Comparison of ENCODE assay signal across 8 cellular contexts in genomic region chr7:74061840-74062539, GRCh38. TPM values are rescaled to one million over a fixed set of nuclear protein-coding genes. Genes with fewer than 3 reads are reported as not detected.
A peak's percentile ranks its signal among the peaks of the same experiment; 100 is the strongest.
DNase-seq lines count a peak whose midpoint lies in the region; ATAC-seq and TF ChIP-seq lines count a peak whose summit lies in the region.

No MANE protein-coding gene starts in this region.

- peak; percentile 76 to 85 (median 83) for DNase-seq in CD4-positive, alpha-beta memory T cell
- DNase-seq in HT-29 (ENCODE audit: low spot score), result peak; percentile 86
- peak; percentile 33 to 74 (median 48) for DNase-seq in T-helper 1 cell
- DNase-seq in ascending aorta (ENCODE audit: low spot score in 2 of 2), result peak; percentile 76 to 96
- DNase-seq in right atrium auricular region (ENCODE audit: low spot score), result peak; percentile 90
- DNase-seq in gastrocnemius medialis, result peak in 1 of 2 donors; percentile 54

- in situ Hi-C loops in gastrocnemius medialis (cut with MboI; ENCODE audit: low sequenced_read_pairs in 4 of 4), result loop anchor here in 2 of 4 donors (10.0 to 25.0 kb wide), 2 partner anchors 325 to 343 kb away; no protein-coding TSS in a partner anchor

- H3K4me3 ChIP-seq in CD4-positive, alpha-beta memory T cell (ENCODE audit: low read length in 2 of 2), result no peak overlapping the region
- H3K4me3 ChIP-seq in ascending aorta, result no peak overlapping the region
- peak overlapping the region in 1 of 2 donors; percentile 11 for H3K4me3 ChIP-seq in right atrium auricular region
- no peak overlapping the region for H3K4me3 ChIP-seq in gastrocnemius medialis

- H3K27ac Mint-ChIP-seq in CD4-positive, alpha-beta memory T cell, result peak overlapping the region; percentile 92 to 99 (median 97)

- peaks cover 5 to 7% (median 6%) of the 10 kb centered on the region in 4 donors for H3K4me1 Mint-ChIP-seq in CD4-positive, alpha-beta memory T cell

- no peaks in the 10 kb centered on the region for H3K9me3 ChIP-seq in CD4-positive, alpha-beta memory T cell (ENCODE audit: control insufficient read depth in 1 of 2, low read length in 2 of 2)
- H3K9me3 ChIP-seq in ascending aorta (no peaks in the 10 kb centered on the region), right atrium auricular region (no peaks in the 10 kb centered on the region), gastrocnemius medialis (no peaks in the 10 kb centered on the region)

- CTCF ChIA-PET in CD4-positive, alpha-beta memory T cell (lab: Charles Lee; ENCODE audit: partially characterized antibody), result no interaction called here

- ATAC-seq in gastrocnemius medialis, result peak; percentile 52 to 65
- no peak for ATAC-seq in GM21723 (IDR thresholded peaks at IDR 0.05; ENCODE audit: unreplicated experiment)
- no peak for ATAC-seq in HG03354 (IDR thresholded peaks at IDR 0.05; ENCODE audit: poor library complexity, severe bottlenecking, unreplicated experiment)

- POLR2A ChIA-PET in CD4-positive, alpha-beta memory T cell (lab: Charles Lee; ENCODE audit: partially characterized antibody), result no interaction called here

- peaks cover 4 to 11% of the 10 kb centered on the region in 2 donors for H3K27me3 Mint-ChIP-seq in CD4-positive, alpha-beta memory T cell

- peak overlapping the region; percentile 46 for H3K27ac ChIP-seq in CD4-positive, alpha-beta memory T cell (ENCODE audit: low read depth, low read length)
- H3K27ac ChIP-seq in ascending aorta (peak overlapping the region; percentile 81 to 90), right atrium auricular region (peak overlapping the region; percentile 77 to 79), gastrocnemius medialis (peak overlapping the region; percentile 38 to 52 (median 46))

- no peaks in the 10 kb centered on the region for H3K27me3 ChIP-seq in CD4-positive, alpha-beta memory T cell (ENCODE audit: insufficient read depth, low read length)
- H3K27me3 ChIP-seq in ascending aorta (no peaks in the 10 kb centered on the region), right atrium auricular region (no peaks in the 10 kb centered on the region), gastrocnemius medialis (no peaks in the 10 kb centered on the region)

- peak overlapping the region; percentile 46 to 78 (median 60) for H3K4me3 Mint-ChIP-seq in CD4-positive, alpha-beta memory T cell

- TF ChIP-seq POLR2A in gastrocnemius medialis (IDR thresholded peaks at IDR 0.05), result peak in 1 of 2 donors; percentile 11

- intact Hi-C loops in CD4-positive, alpha-beta memory T cell (cut with micrococcal nuclease), result no loop called here
- intact Hi-C loops in ascending aorta (cut with DNase I) (loop anchor here (5.0 kb wide), 1 partner anchor 35 kb away; the partner anchor contains the start of gene ELN), gastrocnemius medialis (cut with DNase I; ENCODE audit: low total_unique reads) (no loop called here)

- H3K4me1 ChIP-seq in CD4-positive, alpha-beta memory T cell (ENCODE audit: insufficient read depth, low read length), result peaks cover 10% of the 10 kb centered on the region
- H3K4me1 ChIP-seq in ascending aorta (peaks cover 5 to 27% of the 10 kb centered on the region in 2 donors), right atrium auricular region (peaks cover 0 to 23% of the 10 kb centered on the region in 2 donors), gastrocnemius medialis (peaks cover 3 to 18% of the 10 kb centered on the region in 2 donors)

- no peaks in the 10 kb centered on the region for H3K36me3 ChIP-seq in CD4-positive, alpha-beta memory T cell (ENCODE audit: insufficient read depth, low read length)
- H3K36me3 ChIP-seq in ascending aorta, result peaks cover 88 to 94% of the 10 kb centered on the region in 2 donors
- peaks cover 57% of the 10 kb centered on the region for H3K36me3 ChIP-seq in right atrium auricular region
- no peaks in the 10 kb centered on the region for H3K36me3 ChIP-seq in gastrocnemius medialis

- no peaks in the 10 kb centered on the region for H3K36me3 Mint-ChIP-seq in CD4-positive, alpha-beta memory T cell

- no peak for TF ChIP-seq CTCF in ascending aorta (IDR thresholded peaks at IDR 0.05)
- TF ChIP-seq CTCF in right atrium auricular region (IDR thresholded peaks at IDR 0.05), result no peak
- TF ChIP-seq CTCF in gastrocnemius medialis (IDR thresholded peaks at IDR 0.05 in 4 of 5, conservative IDR thresholded peaks at IDR 0.05 in 1 of 5), result no peak

- no peaks in the 10 kb centered on the region for H3K9me3 Mint-ChIP-seq in CD4-positive, alpha-beta memory T cell

RNA-seq across cellular contexts. Expression of gene LIMK1, which starts 21.6 kb away (rescaled TPM):
- total RNA-seq in CD4-positive, alpha-beta memory T cell, result 10 to 100 TPM; 13.4 to 15.1 TPM
- 1 to 10 TPM in 1 of 2 donors, under 1 TPM in 1; 0.42 to 4.9 TPM for polyA plus RNA-seq in CD4-positive, alpha-beta memory T cell
- 27.4 and 37.8 TPM in 2 replicates for total RNA-seq in HT-29 (2014; rRNA removed; shearing (Covaris generic))
- total RNA-seq in ascending aorta (30.0 TPM), right atrium auricular region (10 to 100 TPM in 1 of 2 donors, 1 to 10 TPM in 1; 9.4 to 14.7 TPM), gastrocnemius medialis (10 to 100 TPM; 15.3 to 56.4 (median 23.3) TPM)

RNA-seq across cellular contexts. Expression of gene ELN, which starts 34.0 kb away (rescaled TPM):
- not detected for total RNA-seq in CD4-positive, alpha-beta memory T cell
- not detected for polyA plus RNA-seq in CD4-positive, alpha-beta memory T cell
- total RNA-seq in HT-29 (2014; rRNA removed; shearing (Covaris generic)), result 0.03 and 0.10 TPM in 2 replicates
- total RNA-seq in ascending aorta (395 TPM), right atrium auricular region (100 to 1,000 TPM; 138 to 149 TPM), gastrocnemius medialis (10 to 100 TPM in 1 of 4 donors, 1 to 10 TPM in 3; 5.3 to 14.8 (median 6.9) TPM)

Comparison
In these comparisons a context has a peak if more than half of its experiments do, and no peak if none do; other contexts are left out.
1. ATAC-seq: peak in gastrocnemius medialis (2 of 2); none in GM21723 (single experiment) and HG03354 (single experiment).
2. RNA of gene ELN, which starts 34.0 kb away (total RNA-seq): 395 TPM in ascending aorta (single experiment) and 138 to 149 TPM in right atrium auricular region; 5.3 to 14.8 TPM in gastrocnemius medialis, 0.03 to 0.10 TPM in HT-29 and not detected in CD4-positive, alpha-beta memory T cell; every median in the first group is over 4 times any median in the second.
3. Peak in every context shown above with its lines, with median percentiles within 50 percentile points of each other: H3K27ac ChIP-seq.